10 cellular contexts compared by ENCODE assay signal in the genomic region with DNA sequence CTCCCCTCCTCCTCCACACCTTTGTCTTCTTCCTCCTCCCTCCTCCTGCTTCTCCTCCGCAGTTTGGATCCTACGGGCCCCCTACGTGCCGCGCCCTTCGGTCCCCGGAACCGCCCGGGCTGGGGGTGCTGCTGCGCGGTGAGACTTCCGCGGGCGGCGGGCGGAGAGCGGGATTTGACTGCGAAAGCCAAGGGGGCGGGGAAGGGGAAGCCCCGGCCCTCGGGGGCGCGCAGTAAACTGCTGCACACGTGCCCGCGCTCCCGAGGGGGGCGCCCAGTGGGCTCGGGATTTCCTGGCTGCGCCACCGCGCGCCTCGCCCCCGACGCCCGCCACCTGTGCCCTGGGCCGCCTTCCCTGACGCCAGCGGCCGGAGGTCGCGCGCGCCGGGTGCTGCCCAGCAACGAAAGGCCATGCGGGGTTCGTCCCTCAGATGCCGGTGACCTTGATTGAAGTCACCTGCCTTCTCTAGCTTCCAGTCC. TPM values are rescaled to one million over a fixed set of nuclear protein-coding genes. Genes with fewer than 3 reads are reported as not detected.
DNase-seq lines count a peak whose midpoint lies in the region; ATAC-seq lines count a peak whose summit lies in the region.
"Had no signal": no experiment of that assay in that cellular context is flagged by ENCODE, and none has a peak within 500 bp of the region (broad histone marks: within the 10 kb centered on the region; RNA-seq: fewer than 3 reads in every experiment).

No MANE protein-coding gene starts in this region.

- no peaks in the 10 kb centered on the region for H3K36me3 ChIP-seq in mucosa of rectum (ENCODE audit: control insufficient read depth in 2 of 2, insufficient read depth in 2 of 2, low read length in 2 of 2)

- peak overlapping the region in 1 of 2 donors; percentile 32 for H3K9ac ChIP-seq in mucosa of rectum (ENCODE audit: low read depth in 1 of 2, low read length in 2 of 2)

- H3K9me3 ChIP-seq in mucosa of rectum (ENCODE audit: control insufficient read depth in 2 of 2, low read length in 2 of 2), result peaks cover 0 to 3% of the 10 kb centered on the region in 2 donors

- H3K4me3 Mint-ChIP-seq in activated naive CD8-positive, alpha-beta T cell treated with anti-CD3 and anti-CD28 coated beads for 36 hours, result peak overlapping the region; percentile 67

- H3K4me1 Mint-ChIP-seq in activated naive CD8-positive, alpha-beta T cell treated with anti-CD3 and anti-CD28 coated beads for 36 hours, result peaks cover 29% of the 10 kb centered on the region

- peak overlapping the region; percentile 55 for H3K4me3 ChIP-seq in Jurkat, Clone E6-1 (ENCODE audit: low read length)
- peak overlapping the region; percentile 57 to 69 for H3K4me3 ChIP-seq in mucosa of rectum (ENCODE audit: low read length in 2 of 2)
- H3K4me3 ChIP-seq: SK-N-MC had no signal

- peaks cover 2% of the 10 kb centered on the region for H3K9me3 Mint-ChIP-seq in activated naive CD8-positive, alpha-beta T cell treated with anti-CD3 and anti-CD28 coated beads for 36 hours

- peaks cover 8% of the 10 kb centered on the region for H3K36me3 Mint-ChIP-seq in activated naive CD8-positive, alpha-beta T cell treated with anti-CD3 and anti-CD28 coated beads for 36 hours

- DNase-seq in Daoy (ENCODE audit: low read depth), result peak; percentile 41
- peak; percentile 71 for DNase-seq in Jurkat, Clone E6-1 (ENCODE audit: low read depth, low spot score)
- no peak for DNase-seq in activated naive CD8-positive, alpha-beta T cell treated with anti-CD3 and anti-CD28 coated beads for 36 hours
- no peak for DNase-seq in GM19238 (ENCODE audit: insufficient read length, low spot score)
- DNase-seq in NCI-H226, result no peak

- peaks cover 93% of the 10 kb centered on the region for H3K27me3 Mint-ChIP-seq in activated naive CD8-positive, alpha-beta T cell treated with anti-CD3 and anti-CD28 coated beads for 36 hours

- H3K4me1 ChIP-seq in mucosa of rectum (ENCODE audit: control insufficient read depth in 2 of 2, insufficient read depth in 2 of 2, low read length in 2 of 2), result peaks cover 10 to 13% of the 10 kb centered on the region in 2 donors

- no peak for ATAC-seq in HG03460 (IDR thresholded peaks at IDR 0.05; ENCODE audit: unreplicated experiment)
- no peak for ATAC-seq in GM18502 (IDR thresholded peaks at IDR 0.05; ENCODE audit: poor library complexity, unreplicated experiment)

- H3K27me3 ChIP-seq in mucosa of rectum (ENCODE audit: control insufficient read depth in 2 of 2, insufficient read depth in 2 of 2, low read length in 2 of 2), result peaks cover 35 to 49% of the 10 kb centered on the region in 2 donors

- H3K27ac Mint-ChIP-seq in activated naive CD8-positive, alpha-beta T cell treated with anti-CD3 and anti-CD28 coated beads for 36 hours, result no peak overlapping the region

- peak overlapping the region in 1 of 2 donors; percentile 43 for H3K27ac ChIP-seq in mucosa of rectum (ENCODE audit: low read depth in 2 of 2, low read length in 2 of 2)
- H3K27ac ChIP-seq: SK-N-MC had no signal

RNA-seq across cellular contexts. Expression of a gene that starts 3.3 kb away (rescaled TPM):
- 0.06 TPM in 1 of 2 replicates, not detected in the other for total RNA-seq in Daoy (2014; rRNA removed; shearing (Covaris generic))
- polyA plus RNA-seq in Jurkat, Clone E6-1 (2012; ENCODE audit: insufficient read depth, insufficient read length), result 1.2 TPM
- total RNA-seq in activated naive CD8-positive, alpha-beta T cell treated with anti-CD3 and anti-CD28 coated beads for 36 hours, result not detected
- total RNA-seq: renal cortical epithelial cell had no signal

Comparison
In these comparisons a context has a peak if more than half of its experiments do, and no peak if none do; other contexts are left out.
1. DNase-seq: peak in Daoy (single experiment) and Jurkat, Clone E6-1 (single experiment); none in activated naive CD8-positive, alpha-beta T cell treated with anti-CD3 and anti-CD28 coated beads for 36 hours (single experiment), GM19238 (single experiment) and NCI-H226 (single experiment).